8 cellular contexts compared by ENCODE assay signal in genomic region chr10:5945561-5946418, GRCh38. TPM values are rescaled to one million over a fixed set of nuclear protein-coding genes. Genes with fewer than 3 reads are reported as not detected.
DNase-seq lines count a peak whose midpoint lies in the region; ATAC-seq, FAIRE-seq and TF ChIP-seq lines count a peak whose summit lies in the region.

No MANE protein-coding gene starts in this region.

- H3K36me3 Mint-ChIP-seq in CD4-positive, alpha-beta memory T cell: peaks cover 3 to 4% of the 10 kb centered on the region in 2 donors
- peaks cover 5% of the 10 kb centered on the region for H3K36me3 Mint-ChIP-seq in Caco-2 (ENCODE audit: insufficient read depth, unreplicated experiment)

- no peak for TF ChIP-seq POLR2A in GM12891 (IDR thresholded peaks at IDR 0.05; ENCODE audit: low read depth, low read length)

- H3K9me3 ChIP-seq in CD4-positive, alpha-beta memory T cell (ENCODE audit: control insufficient read depth in 1 of 2, low read length in 2 of 2): no peaks in the 10 kb centered on the region
- no peaks in the 10 kb centered on the region for H3K9me3 ChIP-seq in Caco-2

- no TSS peak for BruUV-seq in Caco-2 (replicated peaks; lab: Mats Ljungman, UMichigan)

- peaks cover 2 to 17% (median 7%) of the 10 kb centered on the region in 4 donors for H3K4me1 Mint-ChIP-seq in CD4-positive, alpha-beta memory T cell
- peaks cover 16% of the 10 kb centered on the region for H3K4me1 Mint-ChIP-seq in Caco-2 (ENCODE audit: low read depth, unreplicated experiment)

- H3K36me3 ChIP-seq in CD4-positive, alpha-beta memory T cell (ENCODE audit: insufficient read depth, low read length): no peaks in the 10 kb centered on the region
- H3K36me3 ChIP-seq in Caco-2 (ENCODE audit: control insufficient read depth, insufficient read depth, low read length): no peaks in the 10 kb centered on the region

- H3K9me3 Mint-ChIP-seq in CD4-positive, alpha-beta memory T cell: no peaks in the 10 kb centered on the region
- no peaks in the 10 kb centered on the region for H3K9me3 Mint-ChIP-seq in Caco-2 (ENCODE audit: unreplicated experiment)

- no peak for FAIRE-seq in GM12891 (lab: Jason Lieb, UNC)

- H3K4me1 ChIP-seq in CD4-positive, alpha-beta memory T cell (ENCODE audit: insufficient read depth, low read length): no peaks in the 10 kb centered on the region
- no peaks in the 10 kb centered on the region for H3K4me1 ChIP-seq in Caco-2

- intact Hi-C loops in CD4-positive, alpha-beta memory T cell (cut with micrococcal nuclease): no loop called here
- intact Hi-C loops in posterior vena cava (cut with DNase I): loop anchor here (5.0 to 10.0 kb wide), 2 partner anchors 139 to 227 kb away; partner anchors contain the start of gene RBM17 (in 1 of the 2)
- intact Hi-C loops in Caco-2 (cut with micrococcal nuclease; ENCODE audit: unreplicated experiment): loop anchor here (5.0 kb wide), 1 partner anchor 457 kb away; no protein-coding TSS in a partner anchor

- POLR2A ChIA-PET in CD4-positive, alpha-beta memory T cell (lab: Charles Lee; ENCODE audit: partially characterized antibody): no interaction called here
- POLR2A ChIA-PET in Caco-2 (lab: Charles Lee): no interaction called here

- H3K27me3 ChIP-seq in CD4-positive, alpha-beta memory T cell (ENCODE audit: insufficient read depth, low read length): no peaks in the 10 kb centered on the region
- H3K27me3 ChIP-seq in Caco-2 (replicated peaks; ENCODE audit: control insufficient read depth, insufficient read depth, low read length): no peaks in the 10 kb centered on the region

- DNase-seq in CD4-positive, alpha-beta memory T cell: no peak
- DNase-seq in glomerular visceral epithelial cell (ENCODE audit: extremely low spot score): peak; percentile 25
- peak; percentile 93 for DNase-seq in posterior vena cava (ENCODE audit: low spot score)
- no peak for DNase-seq in superior temporal gyrus (ENCODE audit: extremely low spot score)
- no peak for DNase-seq in Caco-2
- no peak for DNase-seq in GM12891 (ENCODE audit: insufficient read length, low spot score)

- no peak for ATAC-seq in HG03342 (IDR thresholded peaks at IDR 0.05; ENCODE audit: unreplicated experiment)

- TF ChIP-seq CTCF in WI38 (IDR thresholded peaks at IDR 0.05; ENCODE audit: low read depth, low read length) (no peak), Caco-2 (IDR thresholded peaks at IDR 0.05; ENCODE audit: insufficient read depth in 1 of 2, low read depth in 1 of 2, low read length in 1 of 2, severe bottlenecking in 1 of 2, unreplicated experiment in 1 of 2) (no peak)

- CTCF ChIA-PET in CD4-positive, alpha-beta memory T cell (lab: Charles Lee; ENCODE audit: partially characterized antibody): no interaction called here
- CTCF ChIA-PET in Caco-2 (lab: Charles Lee): no interaction called here

- H3K4me3 ChIP-seq in CD4-positive, alpha-beta memory T cell (ENCODE audit: low read length in 2 of 2): no peak overlapping the region
- H3K4me3 ChIP-seq in WI38 (ENCODE audit: low read depth, low read length): peak overlapping the region; percentile 40
- H3K4me3 ChIP-seq in Caco-2 (ENCODE audit: low read depth, low read length): no peak overlapping the region

- H3K4me3 Mint-ChIP-seq in CD4-positive, alpha-beta memory T cell: peak overlapping the region in 6 of 8 donors; percentile 21 to 84 (median 66)
- no peak overlapping the region for H3K4me3 Mint-ChIP-seq in Caco-2 (ENCODE audit: unreplicated experiment)

- no peak overlapping the region for H3K27ac ChIP-seq in CD4-positive, alpha-beta memory T cell (ENCODE audit: low read depth, low read length)

- no peaks in the 10 kb centered on the region for H3K27me3 Mint-ChIP-seq in CD4-positive, alpha-beta memory T cell
- no peaks in the 10 kb centered on the region for H3K27me3 Mint-ChIP-seq in Caco-2 (ENCODE audit: insufficient read depth, unreplicated experiment)

- peak overlapping the region in 4 of 7 donors; percentile 15 to 67 (median 46) for H3K27ac Mint-ChIP-seq in CD4-positive, alpha-beta memory T cell
- no peak overlapping the region for H3K27ac Mint-ChIP-seq in Caco-2 (ENCODE audit: unreplicated experiment)

TF ChIP-seq in GM12891, 5 proteins besides CTCF, POLR2A, EP300 and RAD21:
- TF ChIP-seq POLR2AphosphoS5 (IDR thresholded peaks at IDR 0.05; ENCODE audit: low read depth, low read length) (no peak), PAX5 (IDR thresholded peaks at IDR 0.05; ENCODE audit: insufficient read depth, low read length, severe bottlenecking) (no peak), SPI1 (IDR thresholded peaks at IDR 0.05; ENCODE audit: low read depth, low read length) (no peak), POU2F2 (IDR thresholded peaks at IDR 0.05; ENCODE audit: low read depth, low read length) (no peak), TAF1 (IDR thresholded peaks at IDR 0.05; ENCODE audit: low read depth, low read length) (no peak)

RNA-seq across cellular contexts. Expression of gene IL15RA, which starts 31.6 kb away (rescaled TPM):
- 10 to 100 TPM; 11.1 to 14.7 TPM for total RNA-seq in CD4-positive, alpha-beta memory T cell
- 10 to 100 TPM; 17.4 to 20.0 TPM for polyA plus RNA-seq in CD4-positive, alpha-beta memory T cell
- total RNA-seq in posterior vena cava: 10 to 100 TPM; 16.9 to 20.9 TPM
- total RNA-seq in Caco-2 (2022): 0.46 and 0.66 TPM in 2 replicates
- 7.4 TPM for polyA plus RNA-seq in GM12891 (2012; ENCODE audit: low read depth, missing spikeins)

RNA-seq across cellular contexts. Expression of gene FBH1, which starts 55.7 kb away (rescaled TPM):
- 10 to 100 TPM; 91.4 to 97.5 TPM for total RNA-seq in CD4-positive, alpha-beta memory T cell
- 10 to 100 TPM; 71.1 to 75.8 TPM for polyA plus RNA-seq in CD4-positive, alpha-beta memory T cell
- total RNA-seq in posterior vena cava: 10 to 100 TPM; 75.1 to 78.6 TPM
- total RNA-seq in Caco-2 (2022): 83.3 and 96.1 TPM in 2 replicates
- polyA plus RNA-seq in GM12891 (2012; ENCODE audit: low read depth, missing spikeins): 33.5 TPM

RNA-seq across cellular contexts. Expression of gene ANKRD16, which starts 56.1 kb away (rescaled TPM):
- 1 to 10 TPM; 6.6 to 8.4 TPM for total RNA-seq in CD4-positive, alpha-beta memory T cell
- 1 to 10 TPM; 1.5 to 4.1 TPM for polyA plus RNA-seq in CD4-positive, alpha-beta memory T cell
- total RNA-seq in posterior vena cava (1 to 10 TPM; 3.6 to 4.5 TPM), Caco-2 (2022) (17.4 and 20.2 TPM in 2 replicates)
- 5.1 TPM for polyA plus RNA-seq in GM12891 (2012; ENCODE audit: low read depth, missing spikeins)

Comparison
In these comparisons a context has a peak if more than half of its experiments do, and no peak if none do; other contexts are left out.
1. DNase-seq: peak in glomerular visceral epithelial cell (single experiment) and posterior vena cava (single experiment); none in CD4-positive, alpha-beta memory T cell (0 of 5), superior temporal gyrus (single experiment), Caco-2 (0 of 2) and GM12891 (single experiment).